8 cellular contexts compared by ENCODE assay signal in the genomic region with DNA sequence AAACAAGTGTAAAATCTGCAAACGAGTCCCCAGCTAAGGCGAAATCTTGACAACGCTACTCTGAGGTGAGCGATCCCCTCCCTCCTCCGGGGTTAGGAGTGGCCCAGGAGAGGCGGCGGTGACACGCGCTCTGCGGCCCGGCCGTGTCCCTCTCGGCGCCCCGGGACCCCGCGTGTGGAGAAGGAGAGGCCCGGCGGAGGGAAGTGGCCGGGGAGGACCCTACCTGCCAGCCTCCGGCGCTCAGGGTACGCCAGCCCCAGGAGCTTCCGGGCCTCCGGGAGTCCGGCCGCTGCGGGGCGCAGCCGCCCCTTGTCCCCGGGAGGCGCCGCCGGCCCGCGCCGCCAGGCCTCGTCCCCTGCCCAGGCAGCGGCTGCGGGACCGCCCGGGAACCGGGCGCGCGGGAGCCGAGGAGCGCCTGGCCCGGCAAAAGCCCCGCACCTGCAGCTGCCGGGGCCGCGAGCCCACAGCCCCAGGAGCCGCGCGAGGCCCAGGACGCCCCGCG. TPM values are rescaled to one million over a fixed set of nuclear protein-coding genes. Genes with fewer than 3 reads are reported as not detected.
DNase-seq lines count a peak whose midpoint lies in the region; ATAC-seq and TF ChIP-seq lines count a peak whose summit lies in the region.

No MANE protein-coding gene starts in this region.

- H3K9me3 Mint-ChIP-seq in nephron, result no peaks in the 10 kb centered on the region

- no peak for TF ChIP-seq EP300 in transverse colon (IDR thresholded peaks at IDR 0.05; ENCODE audit: low read depth)

- peak; percentile 20 for TF ChIP-seq POLR2A in transverse colon (IDR thresholded peaks at IDR 0.05)

- H3K9me3 ChIP-seq in transverse colon, result no peaks in the 10 kb centered on the region

- peaks cover 10 to 31% (median 21%) of the 10 kb centered on the region in 4 donors for H3K4me1 ChIP-seq in transverse colon

- WGBS in transverse colon (ENCODE audit: low coverage in 1 of 2), 2 donors, result 0% methylated on average over 18 of the region's 59 CpGs; no CpG with 5 or more reads in 1 of the 2 donors

- H3K27ac ChIP-seq in transverse colon, result peak overlapping the region; percentile 93 to 99 (median 98)

- H3K4me3 Mint-ChIP-seq in nephron, result peak overlapping the region; percentile 85 to 91 (median 90)

- peak overlapping the region; percentile 79 for H3K4me3 ChIP-seq in fibroblast of villous mesenchyme (ENCODE audit: low read depth, low read length)
- peak overlapping the region; percentile 71 to 96 (median 86) for H3K4me3 ChIP-seq in transverse colon

- ATAC-seq in HG02759 (IDR thresholded peaks at IDR 0.05; ENCODE audit: unreplicated experiment), result peak; percentile 34

- TF ChIP-seq CTCF in fibroblast of villous mesenchyme (IDR thresholded peaks at IDR 0.05; ENCODE audit: insufficient read depth, low read depth, low read length) (peak; percentile 12), nephron (IDR thresholded peaks at IDR 0.05; ENCODE audit: unreplicated experiment in 3 of 3) (no peak), transverse colon (IDR thresholded peaks at IDR 0.05) (no peak)

- H3K36me3 Mint-ChIP-seq in nephron (ENCODE audit: low read depth), result no peaks in the 10 kb centered on the region

- no peaks in the 10 kb centered on the region for H3K36me3 ChIP-seq in transverse colon

- intact Hi-C loops in transverse colon (cut with DNase I; ENCODE audit: low total_unique reads), result loop anchor here (5.0 kb wide), 1 partner anchor 69 kb away; a partner anchor contains a TSS

- H3K27me3 ChIP-seq in transverse colon, result no peaks in the 10 kb centered on the region

- H3K27me3 Mint-ChIP-seq in nephron (ENCODE audit: low read depth), result peaks cover 6% of the 10 kb centered on the region

- peaks cover 25% of the 10 kb centered on the region for H3K4me1 Mint-ChIP-seq in nephron

- H3K27ac Mint-ChIP-seq in nephron, result peak overlapping the region; percentile 17 to 83 (median 80)

- in situ Hi-C loops in transverse colon (cut with MboI; ENCODE audit: low pct_ligation_motif_present in 1 of 4, low pct_unique_long_range_greater_than_20kb in 1 of 4, low sequenced_read_pairs in 3 of 4), result no loop called here

- peak; percentile 7 to 21 for DNase-seq in NCI-H524 (lab: John Stamatoyannopoulos, UW)
- no peak for DNase-seq in NCI-H524 treated with DMSO at 0.1 percent for 48 hours (lab: John Stamatoyannopoulos, UW)
- DNase-seq in NCI-H774 (lab: John Stamatoyannopoulos, UW), result peak; percentile 25
- DNase-seq in activated T-helper 1 cell treated with Interleukin-2 at 50 U/mL for 16 hours (ENCODE audit: low read depth), result peak; percentile 14
- DNase-seq in fibroblast of villous mesenchyme (ENCODE audit: low read depth), result peak; percentile 31
- peak; percentile 54 for DNase-seq in transverse colon

RNA-seq across cellular contexts. Expression of a gene that starts 0.5 kb away (rescaled TPM):
- total RNA-seq in fibroblast of villous mesenchyme, result 17.4 and 18.1 TPM in 2 replicates
- 10 to 100 TPM in 3 of 4 donors, 1 to 10 TPM in 1; 4.5 to 22.5 (median 18.9) TPM for total RNA-seq in transverse colon

RNA-seq across cellular contexts. Expression of a gene that starts 49.8 kb away (rescaled TPM):
- total RNA-seq in fibroblast of villous mesenchyme (34.5 and 39.7 TPM in 2 replicates), transverse colon (100 to 1,000 TPM in 1 of 4 donors, 10 to 100 TPM in 3; 14.6 to 118 (median 22.9) TPM)
